1 cellular context compared by ENCODE assay signal in genomic region chr20:62370807-62371587, GRCh38.
TF ChIP-seq lines count a peak whose summit lies in the region.

No MANE protein-coding gene starts in this region.

TF ChIP-seq in HepG2, 621 proteins besides CTCF, POLR2A, EP300 and RAD21 (continued from another document and continues in another):
- TF ChIP-seq AKNA (CRISPR knock-in tag; IDR thresholded peaks at IDR 0.05; ENCODE audit: borderline replicate concordance): no peak
- peak; percentile 95 for TF ChIP-seq AGO1 (IDR thresholded peaks at IDR 0.05; ENCODE audit: low read depth, low read length, poor library complexity, severe bottlenecking)
- no peak for TF ChIP-seq ZFAT (CRISPR knock-in tag; conservative IDR thresholded peaks at IDR 0.05)
- no peak for TF ChIP-seq ZKSCAN8 (CRISPR knock-in tag; IDR thresholded peaks at IDR 0.05; ENCODE audit: borderline replicate concordance)
- peak; percentile 52 for TF ChIP-seq POLR2G (IDR thresholded peaks at IDR 0.05; ENCODE audit: low read depth, low read length)
- no peak for TF ChIP-seq FOXM1 (CRISPR knock-in tag; IDR thresholded peaks at IDR 0.05)
- TF ChIP-seq PITX1 (CRISPR knock-in tag; IDR thresholded peaks at IDR 0.05): peak; percentile 73
- TF ChIP-seq ZFP41 (CRISPR knock-in tag; IDR thresholded peaks at IDR 0.05; ENCODE audit: borderline replicate concordance): peak; percentile 95
- no peak; the same call in 1 of the 2 replicates for TF ChIP-seq ZNF605 (CRISPR knock-in tag; IDR thresholded peaks at IDR 0.05)
- peak; percentile 38; the same call in 1 of the 2 replicates for TF ChIP-seq PRDM4 (CRISPR knock-in tag; IDR thresholded peaks at IDR 0.05; ENCODE audit: borderline replicate concordance)
- TF ChIP-seq SPEN (CRISPR knock-in tag; IDR thresholded peaks at IDR 0.05; ENCODE audit: low read depth): peak; percentile 83; the same call in 1 of the 2 replicates
- TF ChIP-seq ZNF747 (CRISPR knock-in tag; IDR thresholded peaks at IDR 0.05; ENCODE audit: borderline replicate concordance): 0 out of 2 replicates have a peak, but pooled peaks have one; percentile 25
- peak; percentile 50; the same call in 1 of the 2 replicates for TF ChIP-seq MEF2D (CRISPR knock-in tag; IDR thresholded peaks at IDR 0.05)
- peak; percentile 82; the same call in 1 of the 2 replicates for TF ChIP-seq ZNF710 (CRISPR knock-in tag; IDR thresholded peaks at IDR 0.05; ENCODE audit: borderline replicate concordance)
- TF ChIP-seq NCOA2 (CRISPR knock-in tag; IDR thresholded peaks at IDR 0.05): peak; percentile 54
- TF ChIP-seq CERS6 (CRISPR knock-in tag; IDR thresholded peaks at IDR 0.05): 0 out of 2 replicates have a peak, but pooled peaks have one; percentile 25
- TF ChIP-seq RFXANK (CRISPR knock-in tag; IDR thresholded peaks at IDR 0.05): peak; percentile 64; the same call in 1 of the 2 replicates
- peak; percentile 84 for TF ChIP-seq ZFX (CRISPR knock-in tag; IDR thresholded peaks at IDR 0.05; ENCODE audit: low read depth)
- peak; percentile 77 for TF ChIP-seq TMF1 (CRISPR knock-in tag; IDR thresholded peaks at IDR 0.05; ENCODE audit: low read depth)
- TF ChIP-seq SNAPC2 (CRISPR knock-in tag; IDR thresholded peaks at IDR 0.05): peak; percentile 96
- TF ChIP-seq ETV5 (CRISPR knock-in tag; IDR thresholded peaks at IDR 0.05; ENCODE audit: borderline replicate concordance): peak; percentile 12; the same call in 1 of the 2 replicates
- TF ChIP-seq SALL1 (CRISPR knock-in tag; IDR thresholded peaks at IDR 0.05): peak; percentile 78; the same call in 1 of the 2 replicates
- TF ChIP-seq PREB (CRISPR knock-in tag; IDR thresholded peaks at IDR 0.05): no peak
- TF ChIP-seq BCL6 (CRISPR knock-in tag; IDR thresholded peaks at IDR 0.05): peak; percentile 98
- 0 out of 2 replicates have a peak, but pooled peaks have one; percentile 30 for TF ChIP-seq ISL2 (CRISPR knock-in tag; IDR thresholded peaks at IDR 0.05)
- no peak for TF ChIP-seq NPAS2 (CRISPR knock-in tag; IDR thresholded peaks at IDR 0.05; ENCODE audit: borderline replicate concordance)
- TF ChIP-seq ZBED4 (CRISPR knock-in tag; IDR thresholded peaks at IDR 0.05; ENCODE audit: borderline replicate concordance): peak; percentile 97
- TF ChIP-seq CSRNP1 (CRISPR knock-in tag; IDR thresholded peaks at IDR 0.05): peak; percentile 77
- TF ChIP-seq NONO (IDR thresholded peaks at IDR 0.05): no peak
- peak; percentile 61; the same call in 1 of the 2 replicates for TF ChIP-seq NONO (CRISPR knock-in tag; conservative IDR thresholded peaks at IDR 0.05)
- TF ChIP-seq THAP7 (CRISPR knock-in tag; IDR thresholded peaks at IDR 0.05): peak; percentile 72; the same call in 1 of the 2 replicates
- peak; percentile 53; the same call in 1 of the 2 replicates for TF ChIP-seq ELF3 (CRISPR knock-in tag; IDR thresholded peaks at IDR 0.05)
- TF ChIP-seq MED1 (CRISPR knock-in tag; IDR thresholded peaks at IDR 0.05): peak; percentile 68
- TF ChIP-seq ZNF549 (CRISPR knock-in tag; IDR thresholded peaks at IDR 0.05): no peak
- no peak for TF ChIP-seq ZNF503 (CRISPR knock-in tag; IDR thresholded peaks at IDR 0.05)
